ENCODE assay signal across 12 cellular contexts in genomic region chr16:27323781-27324561, GRCh38. TPM values are rescaled to one million over a fixed set of nuclear protein-coding genes. Genes with fewer than 3 reads are reported as not detected.
DNase-seq lines count a peak whose midpoint lies in the region; ATAC-seq, FAIRE-seq and TF ChIP-seq lines count a peak whose summit lies in the region.
"Had no signal": no experiment of that assay in that cellular context is flagged by ENCODE, and none has a peak within 500 bp of the region (broad histone marks: within the 10 kb centered on the region; RNA-seq: fewer than 3 reads in every experiment).

No MANE protein-coding gene starts in this region.

- no peaks in the 10 kb centered on the region for H3K9me3 Mint-ChIP-seq in dendritic cell treated with granulocyte-macrophage colony-stimulating factor and Interleukin-4, amounts not matched to agents 40 ng/mL and 50 ng/mL, for 4 days

- no peak for FAIRE-seq in D721Med (lab: Jason Lieb, UNC)
- FAIRE-seq: astrocyte, GM12891 had no signal

- H3K4me1 Mint-ChIP-seq in dendritic cell treated with granulocyte-macrophage colony-stimulating factor and Interleukin-4, amounts not matched to agents 40 ng/mL and 50 ng/mL, for 4 days (ENCODE audit: low read depth): peaks cover 91% of the 10 kb centered on the region

- no peak overlapping the region for H2AFZ ChIP-seq in PC-3 (ENCODE audit: low read length)
- H2AFZ ChIP-seq in osteoblast (ENCODE audit: low read length): no peak overlapping the region

- no peak for DNase-seq in PC-3
- peak; percentile 58 for DNase-seq in osteoblast (ENCODE audit: insufficient read length, low spot score, missing footprints)
- no peak for DNase-seq in anterior cingulate cortex (lab: John Stamatoyannopoulos, UW)
- DNase-seq in HuH-7.5 (ENCODE audit: low spot score): no peak
- DNase-seq in D721Med (ENCODE audit: insufficient read length, low spot score): no peak
- no peak for DNase-seq in DMS79 treated with DMSO at 0.1 percent for 48 hours (lab: John Stamatoyannopoulos, UW)
- DNase-seq: NCI-H187; stimulated activated CD4-positive, alpha-beta T cell treated with anti-CD3 and anti-CD28 coated beads, Interleukin-12 subunit alpha, Interleukin-12 subunit beta, amount 100 ng/mL, for 4 hours had no signal

- H4K20me1 ChIP-seq in BLaER1 treated with 17β-estradiol and CSF1 and Interleukin-3, amounts not matched to agents 10 nM and 100 nM: peaks cover 0 to 23% (median 0%) of the 10 kb centered on the region in 11 experiments; a peak in 5 of 22 replicates
- no peaks in the 10 kb centered on the region for H4K20me1 ChIP-seq in PC-3 (ENCODE audit: low read length)
- H4K20me1 ChIP-seq in osteoblast (ENCODE audit: insufficient read depth, low read length): no peaks in the 10 kb centered on the region

- H3K4me3 Mint-ChIP-seq in dendritic cell treated with granulocyte-macrophage colony-stimulating factor and Interleukin-4, amounts not matched to agents 40 ng/mL and 50 ng/mL, for 4 days: no peak overlapping the region

- peaks cover 81% of the 10 kb centered on the region for H3K36me3 Mint-ChIP-seq in dendritic cell treated with granulocyte-macrophage colony-stimulating factor and Interleukin-4, amounts not matched to agents 40 ng/mL and 50 ng/mL, for 4 days (ENCODE audit: low read depth)

- peak overlapping the region; percentile 96 for H3K27ac Mint-ChIP-seq in dendritic cell treated with granulocyte-macrophage colony-stimulating factor and Interleukin-4, amounts not matched to agents 40 ng/mL and 50 ng/mL, for 4 days

- TF ChIP-seq CTCF in PC-3 (conservative IDR thresholded peaks at IDR 0.05; ENCODE audit: low read depth, low read length) (no peak), osteoblast (IDR thresholded peaks at IDR 0.05; ENCODE audit: extremely low read depth, low read depth, low read length) (no peak), D721Med (IDR thresholded peaks at IDR 0.05; ENCODE audit: insufficient read depth, missing control alignments) (no peak)

- peak overlapping the region in 5 of 11 experiments; percentile 88 to 97 (median 96); a peak in 11 of 22 replicates for H3K4me2 ChIP-seq in BLaER1 treated with 17β-estradiol and CSF1 and Interleukin-3, amounts not matched to agents 10 nM and 100 nM
- H3K4me2 ChIP-seq in PC-3 (ENCODE audit: low read length) (no peak overlapping the region), osteoblast (ENCODE audit: insufficient read depth, low read length) (no peak overlapping the region)

- H3K9me3 ChIP-seq in BLaER1 treated with 17β-estradiol and CSF1 and Interleukin-3, amounts not matched to agents 10 nM and 100 nM (replicated peaks in 1 of 11): no peaks in the 10 kb centered on the region
- H3K9me3 ChIP-seq in PC-3 (ENCODE audit: low read length) (no peaks in the 10 kb centered on the region), osteoblast (ENCODE audit: low read depth, low read length) (no peaks in the 10 kb centered on the region)

- POLR2A ChIA-PET in PC-3 (lab: Charles Lee; ENCODE audit: unreplicated experiment): no interaction called here

- H3K27ac ChIP-seq in BLaER1 treated with 17β-estradiol and CSF1 and Interleukin-3, amounts not matched to agents 10 nM and 100 nM: peak overlapping the region; percentile 30 to 97 (median 89); a peak in 19 of 22 replicates
- H3K27ac ChIP-seq in PC-3 (ENCODE audit: low read length) (peak overlapping the region; percentile 95), osteoblast (ENCODE audit: low read depth, low read length) (peak overlapping the region; percentile 38)

- no TSS peak for BruUV-seq in PC-3 (replicated peaks; lab: Mats Ljungman, UMichigan)

- no peak for ATAC-seq in PC-3

- H3K27me3 Mint-ChIP-seq in dendritic cell treated with granulocyte-macrophage colony-stimulating factor and Interleukin-4, amounts not matched to agents 40 ng/mL and 50 ng/mL, for 4 days: no peaks in the 10 kb centered on the region

- H3K9ac ChIP-seq in BLaER1 treated with 17β-estradiol and CSF1 and Interleukin-3, amounts not matched to agents 10 nM and 100 nM: peak overlapping the region in 3 of 11 experiments; percentile 9 to 25 (median 19); a peak in 4 of 22 replicates
- peak overlapping the region; percentile 50; the same call in 1 of the 2 replicates for H3K9ac ChIP-seq in PC-3 (ENCODE audit: low read length)

- H3K4me1 ChIP-seq in BLaER1 treated with 17β-estradiol and CSF1 and Interleukin-3, amounts not matched to agents 10 nM and 100 nM: peaks cover 25 to 100% (median 95%) of the 10 kb centered on the region in 10 experiments
- H3K4me1 ChIP-seq in PC-3 (ENCODE audit: insufficient read depth, low read length) (peaks cover 64% of the 10 kb centered on the region), osteoblast (ENCODE audit: insufficient read depth, low read length) (peaks cover 28% of the 10 kb centered on the region)

- peaks cover 0 to 60% (median 4%) of the 10 kb centered on the region in 11 experiments; a peak in 8 of 22 replicates for H3K36me3 ChIP-seq in BLaER1 treated with 17β-estradiol and CSF1 and Interleukin-3, amounts not matched to agents 10 nM and 100 nM
- no peaks in the 10 kb centered on the region for H3K36me3 ChIP-seq in PC-3 (ENCODE audit: low read depth, low read length)
- peaks cover 7% of the 10 kb centered on the region for H3K36me3 ChIP-seq in osteoblast (ENCODE audit: insufficient read depth, low read length)

- H3F3A ChIP-seq in PC-3 (ENCODE audit: low read length, unreplicated experiment): peaks cover 6% of the 10 kb centered on the region

- no peaks in the 10 kb centered on the region for H3K9me2 ChIP-seq in PC-3 (replicated peaks; ENCODE audit: low read length)

- H3K79me2 ChIP-seq in PC-3 (ENCODE audit: low read length) (peaks cover 92% of the 10 kb centered on the region), osteoblast (ENCODE audit: insufficient read depth, low read length) (peaks cover 88% of the 10 kb centered on the region)

- intact Hi-C loops in PC-3 (cut with micrococcal nuclease): no loop called here
- intact Hi-C loops in dendritic cell treated with granulocyte-macrophage colony-stimulating factor and Interleukin-4, amounts not matched to agents 40 ng/mL and 50 ng/mL, for 4 days (cut with micrococcal nuclease): no loop called here

- no peak overlapping the region for H3K4me3 ChIP-seq in BLaER1 treated with 17β-estradiol and CSF1 and Interleukin-3, amounts not matched to agents 10 nM and 100 nM
- no peak overlapping the region for H3K4me3 ChIP-seq in PC-3 (ENCODE audit: low read length)
- no peak overlapping the region for H3K4me3 ChIP-seq in osteoblast (ENCODE audit: insufficient read depth, low read length)

- CTCF ChIA-PET in PC-3 (lab: Charles Lee): no interaction called here

- no peaks in the 10 kb centered on the region for H3K27me3 ChIP-seq in BLaER1 treated with 17β-estradiol and CSF1 and Interleukin-3, amounts not matched to agents 10 nM and 100 nM
- H3K27me3 ChIP-seq in PC-3 (ENCODE audit: low read length): no peaks in the 10 kb centered on the region
- no peaks in the 10 kb centered on the region for H3K27me3 ChIP-seq in osteoblast (ENCODE audit: insufficient read depth, low read length)

RNA-seq across cellular contexts. Expression of gene IL4R, which starts 10.2 kb away (rescaled TPM):
- total RNA-seq in PC-3 (2014; rRNA removed) (25.1 and 32.1 TPM in 2 replicates), osteoblast (28.0 and 32.9 TPM in 2 replicates)

RNA-seq across cellular contexts. Expression of gene NSMCE1, which starts 55.4 kb away (rescaled TPM):
- total RNA-seq in PC-3 (2014; rRNA removed): 25.9 and 32.5 TPM in 2 replicates
- total RNA-seq in osteoblast: 57.9 and 71.3 TPM in 2 replicates

Comparison
In these comparisons a context has a peak if more than half of its experiments do, and no peak if none do; other contexts are left out.
1. H3K27ac ChIP-seq: peak in every context shown above with its lines; median percentile 95 in PC-3; 89 in BLaER1 treated with 17β-estradiol and CSF1 and Interleukin-3, amounts not matched to agents 10 nM and 100 nM; 38 in osteoblast.